18 cellular contexts compared by ENCODE assay signal in the genomic region with DNA sequence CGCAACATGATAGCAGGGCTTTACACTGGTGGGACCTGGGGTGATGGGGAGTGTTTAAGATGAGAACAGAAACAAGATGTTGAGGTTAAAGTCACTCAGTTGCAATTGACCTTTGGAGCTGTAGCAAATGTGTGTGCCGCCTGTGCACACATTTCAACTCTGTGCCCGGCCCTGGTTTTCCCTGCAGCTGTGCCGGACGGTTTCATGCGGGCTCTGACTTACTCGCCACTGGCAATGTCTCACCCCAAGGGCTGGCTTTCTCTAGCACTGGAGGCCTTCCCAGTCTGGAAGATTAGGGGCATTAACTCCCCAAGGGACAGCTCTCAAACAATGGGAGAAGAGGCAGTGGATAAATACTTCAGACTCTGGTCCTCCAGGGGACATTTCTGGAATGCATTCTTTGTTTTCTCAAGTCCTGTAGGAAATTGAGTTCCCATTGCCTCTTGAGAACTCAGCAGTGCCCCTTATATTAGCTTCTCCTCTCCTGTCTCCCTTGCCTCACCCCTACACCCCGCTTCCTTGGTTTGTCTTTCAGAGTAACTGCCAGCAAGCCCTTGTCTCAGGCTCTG.
DNase-seq lines count a peak whose midpoint lies in the region; ATAC-seq, FAIRE-seq and TF ChIP-seq lines count a peak whose summit lies in the region.
"Had no signal": no experiment of that assay in that cellular context is flagged by ENCODE, and none has a peak within 500 bp of the region (broad histone marks: within the 10 kb centered on the region; RNA-seq: fewer than 3 reads in every experiment).

No MANE protein-coding gene starts in this region.

- 8% methylated on average over 7 of the region's 8 CpGs for WGBS in HepG2 (ENCODE audit: low lambda C conversion rate)
- 45% methylated on average over 5 of the region's 8 CpGs for WGBS in right lobe of liver (ENCODE audit: insufficient coverage, low coverage, low lambda C conversion rate, missing lambda C conversion rate)
- 62 to 73% methylated on average over 1 to 8 of the region's 8 CpGs for WGBS in transverse colon (ENCODE audit: low coverage in 1 of 2), 2 donors

- no peak for TF ChIP-seq POLR2A in HepG2 (IDR thresholded peaks at IDR 0.05; ENCODE audit: insufficient read depth in 1 of 2, low read depth in 2 of 2, low read length in 2 of 2)
- no peak for TF ChIP-seq POLR2A in right lobe of liver (IDR thresholded peaks at IDR 0.05)
- no peak for TF ChIP-seq POLR2A in transverse colon (IDR thresholded peaks at IDR 0.05)

- TF ChIP-seq RAD21 in HepG2 (CRISPR knock-in tag; IDR thresholded peaks at IDR 0.05) = no peak

- peaks cover 0 to 8% of the 10 kb centered on the region in 2 experiments; a peak in 2 of 5 replicates for H3K27me3 ChIP-seq in HepG2 (ENCODE audit: control insufficient read depth in 1 of 2, insufficient read depth in 2 of 2, low read length in 2 of 2)
- H3K27me3 ChIP-seq in right lobe of liver = no peaks in the 10 kb centered on the region
- H3K27me3 ChIP-seq in transverse colon = no peaks in the 10 kb centered on the region

- H3K27ac ChIP-seq in HepG2 (ENCODE audit: extremely low read length, insufficient read depth, low read length) (no peak overlapping the region), right lobe of liver (no peak overlapping the region), transverse colon (no peak overlapping the region)
- H3K27ac ChIP-seq: HL-60 had no signal

- H2AFZ ChIP-seq in HepG2 (ENCODE audit: low read length) = no peak overlapping the region

- in situ Hi-C loops in HepG2 (cut with HindIII; ENCODE audit: extremely low pct_ligation_motif_present, low pct_unique_long_range_greater_than_20kb) (no loop called here), transverse colon (cut with MboI; ENCODE audit: low pct_ligation_motif_present in 1 of 4, low pct_unique_long_range_greater_than_20kb in 1 of 4, low sequenced_read_pairs in 3 of 4) (no loop called here)

- no peak for TF ChIP-seq EP300 in HepG2 (IDR thresholded peaks at IDR 0.05; ENCODE audit: low read depth in 2 of 2, low read length in 2 of 2)
- no peak for TF ChIP-seq EP300 in HepG2 (CRISPR knock-in tag; IDR thresholded peaks at IDR 0.05; ENCODE audit: borderline replicate concordance)
- no peak for TF ChIP-seq EP300 in transverse colon (IDR thresholded peaks at IDR 0.05; ENCODE audit: low read depth)

- H3K4me1 ChIP-seq in HepG2 (ENCODE audit: insufficient read depth, low read length) (peaks cover 21% of the 10 kb centered on the region), right lobe of liver (no peaks in the 10 kb centered on the region), transverse colon (no peaks in the 10 kb centered on the region)

- POLR2A ChIA-PET in HepG2 (lab: Yijun Ruan, JAX) (no interaction called here), HEK293T (lab: Yijun Ruan, JAX) (no interaction called here)

- CTCF ChIA-PET in HepG2 (lab: Yijun Ruan, JAX; ENCODE audit: low intra/inter-chr PET ratio, low total read pairs) = no interaction called here
- CTCF ChIA-PET in HEK293T (lab: Yijun Ruan, JAX) = no interaction called here

- no TSS peak for BruUV-seq in HepG2 (replicated peaks; lab: Mats Ljungman, UMichigan)

- TF ChIP-seq CTCF in HepG2 (CRISPR knock-in tag; IDR thresholded peaks at IDR 0.05) (no peak), right lobe of liver (IDR thresholded peaks at IDR 0.05) (no peak), transverse colon (IDR thresholded peaks at IDR 0.05) (no peak)

- H3K9me3 ChIP-seq in HepG2 (ENCODE audit: low read length) (no peaks in the 10 kb centered on the region), right lobe of liver (no peaks in the 10 kb centered on the region), transverse colon (no peaks in the 10 kb centered on the region)

- no peak overlapping the region; the same call in 1 of the 2 replicates for H3K4me2 ChIP-seq in HepG2 (ENCODE audit: low read depth, low read length)

- no peaks in the 10 kb centered on the region for H4K20me1 ChIP-seq in HepG2 (ENCODE audit: insufficient read depth, low read length)

- peak; percentile 85 for ATAC-seq in HepG2
- ATAC-seq in right lobe of liver = no peak
- ATAC-seq in left colon = peak; percentile 83
- no peak for ATAC-seq in HG03039 (IDR thresholded peaks at IDR 0.05; ENCODE audit: unreplicated experiment)
- no peak for ATAC-seq in HG02642 (IDR thresholded peaks at IDR 0.05; ENCODE audit: poor library complexity, unreplicated experiment)
- ATAC-seq: Panc1, Right ventricle myocardium inferior had no signal

- FAIRE-seq in HepG2 (lab: Jason Lieb, UNC) = no peak

- H3K4me3 ChIP-seq in HepG2 (replicated peaks in 1 of 3; ENCODE audit: insufficient read depth in 1 of 3, low read depth in 2 of 3, low read length in 3 of 3) (no peak overlapping the region), right lobe of liver (no peak overlapping the region), transverse colon (no peak overlapping the region)

- no peak overlapping the region for H3K9ac ChIP-seq in HepG2 (ENCODE audit: insufficient read depth, low read depth, low read length)

- no peaks in the 10 kb centered on the region for H3K36me3 ChIP-seq in HepG2 (replicated peaks in 1 of 2; ENCODE audit: control insufficient read depth in 1 of 2, insufficient read depth in 2 of 2, low read length in 2 of 2)
- no peaks in the 10 kb centered on the region for H3K36me3 ChIP-seq in right lobe of liver
- no peaks in the 10 kb centered on the region for H3K36me3 ChIP-seq in transverse colon

- H3K79me2 ChIP-seq in HepG2 (ENCODE audit: insufficient read depth, low read length) = no peaks in the 10 kb centered on the region

- DNase-seq in HepG2 (ENCODE audit: low spot score) (no peak), right lobe of liver (no peak), NCI-H345 treated with DMSO at 0.1 percent for 48 hours (lab: John Stamatoyannopoulos, UW; ENCODE audit: unreplicated experiment) (peak; percentile 47), left colon (peak in 1 of 2 donors; percentile 18), transverse colon (peak; percentile 19), HEK293T (ENCODE audit: extremely low spot score) (no peak)
- DNase-seq: CD4-positive, CD25-positive, alpha-beta regulatory T cell; HFFc6; IMR-90; NCI-H1048; NCI-H1436; NCI-H748 treated with DMSO at 0.1 percent for 48 hours; SW 1271 had no signal

- intact Hi-C loops in HepG2 (cut with micrococcal nuclease; ENCODE audit: unreplicated experiment) = no loop called here
- intact Hi-C loops in right lobe of liver (cut with DNase I) = no loop called here
- intact Hi-C loops in left colon (cut with DNase I, micrococcal nuclease) = no loop called here
- intact Hi-C loops in transverse colon (cut with DNase I; ENCODE audit: low total_unique reads) = no loop called here

TF ChIP-seq in HepG2, 621 proteins besides CTCF, POLR2A, EP300 and RAD21 (continues in another document):
- TF ChIP-seq, protein P1, sequence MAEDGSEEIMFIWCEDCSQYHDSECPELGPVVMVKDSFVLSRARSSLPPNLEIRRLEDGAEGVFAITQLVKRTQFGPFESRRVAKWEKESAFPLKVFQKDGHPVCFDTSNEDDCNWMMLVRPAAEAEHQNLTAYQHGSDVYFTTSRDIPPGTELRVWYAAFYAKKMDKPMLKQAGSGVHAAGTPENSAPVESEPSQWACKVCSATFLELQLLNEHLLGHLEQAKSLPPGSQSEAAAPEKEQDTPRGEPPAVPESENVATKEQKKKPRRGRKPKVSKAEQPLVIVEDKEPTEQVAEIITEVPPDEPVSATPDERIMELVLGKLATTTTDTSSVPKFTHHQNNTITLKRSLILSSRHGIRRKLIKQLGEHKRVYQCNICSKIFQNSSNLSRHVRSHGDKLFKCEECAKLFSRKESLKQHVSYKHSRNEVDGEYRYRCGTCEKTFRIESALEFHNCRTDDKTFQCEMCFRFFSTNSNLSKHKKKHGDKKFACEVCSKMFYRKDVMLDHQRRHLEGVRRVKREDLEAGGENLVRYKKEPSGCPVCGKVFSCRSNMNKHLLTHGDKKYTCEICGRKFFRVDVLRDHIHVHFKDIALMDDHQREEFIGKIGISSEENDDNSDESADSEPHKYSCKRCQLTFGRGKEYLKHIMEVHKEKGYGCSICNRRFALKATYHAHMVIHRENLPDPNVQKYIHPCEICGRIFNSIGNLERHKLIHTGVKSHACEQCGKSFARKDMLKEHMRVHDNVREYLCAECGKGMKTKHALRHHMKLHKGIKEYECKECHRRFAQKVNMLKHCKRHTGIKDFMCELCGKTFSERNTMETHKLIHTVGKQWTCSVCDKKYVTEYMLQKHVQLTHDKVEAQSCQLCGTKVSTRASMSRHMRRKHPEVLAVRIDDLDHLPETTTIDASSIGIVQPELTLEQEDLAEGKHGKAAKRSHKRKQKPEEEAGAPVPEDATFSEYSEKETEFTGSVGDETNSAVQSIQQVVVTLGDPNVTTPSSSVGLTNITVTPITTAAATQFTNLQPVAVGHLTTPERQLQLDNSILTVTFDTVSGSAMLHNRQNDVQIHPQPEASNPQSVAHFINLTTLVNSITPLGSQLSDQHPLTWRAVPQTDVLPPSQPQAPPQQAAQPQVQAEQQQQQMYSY (CRISPR knock-in tag; IDR thresholded peaks at IDR 0.05) = 0 out of 2 replicates have a peak, but pooled peaks have one; percentile 21

TF ChIP-seq in HEK293T, 16 proteins besides CTCF, POLR2A, EP300 and RAD21:
- TF ChIP-seq FOXA1 (IDR thresholded peaks at IDR 0.05) (no peak), HDGF (IDR thresholded peaks at IDR 0.05; ENCODE audit: borderline replicate concordance) (no peak), FOXK2 (IDR thresholded peaks at IDR 0.05) (no peak), L3MBTL2 (conservative IDR thresholded peaks at IDR 0.05) (no peak), SP1 (IDR thresholded peaks at IDR 0.05) (no peak), ELF4 (IDR thresholded peaks at IDR 0.05) (no peak), NFRKB (IDR thresholded peaks at IDR 0.05) (no peak), ZNF384 (IDR thresholded peaks at IDR 0.05) (no peak), CTBP1 (IDR thresholded peaks at IDR 0.05; ENCODE audit: borderline replicate concordance) (no peak), BHLHE40 (IDR thresholded peaks at IDR 0.05; ENCODE audit: borderline replicate concordance) (no peak), TARDBP (IDR thresholded peaks at IDR 0.05) (no peak), ARNT (IDR thresholded peaks at IDR 0.05) (no peak), FOXM1 (IDR thresholded peaks at IDR 0.05; ENCODE audit: borderline replicate concordance) (no peak), LEF1 (IDR thresholded peaks at IDR 0.05; ENCODE audit: borderline replicate concordance) (no peak), SUZ12 (IDR thresholded peaks at IDR 0.05) (no peak)
- TF ChIP-seq, protein P2, sequence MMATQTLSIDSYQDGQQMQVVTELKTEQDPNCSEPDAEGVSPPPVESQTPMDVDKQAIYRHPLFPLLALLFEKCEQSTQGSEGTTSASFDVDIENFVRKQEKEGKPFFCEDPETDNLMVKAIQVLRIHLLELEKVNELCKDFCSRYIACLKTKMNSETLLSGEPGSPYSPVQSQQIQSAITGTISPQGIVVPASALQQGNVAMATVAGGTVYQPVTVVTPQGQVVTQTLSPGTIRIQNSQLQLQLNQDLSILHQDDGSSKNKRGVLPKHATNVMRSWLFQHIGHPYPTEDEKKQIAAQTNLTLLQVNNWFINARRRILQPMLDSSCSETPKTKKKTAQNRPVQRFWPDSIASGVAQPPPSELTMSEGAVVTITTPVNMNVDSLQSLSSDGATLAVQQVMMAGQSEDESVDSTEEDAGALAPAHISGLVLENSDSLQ (IDR thresholded peaks at IDR 0.05) = no peak

Comparison
In these comparisons a context has a peak if more than half of its experiments do, and no peak if none do; other contexts are left out.
1. ATAC-seq: peak in HepG2 (single experiment) and left colon (single experiment); none in right lobe of liver (0 of 4), HG03039 (single experiment) and HG02642 (single experiment).
2. DNase-seq: peak in NCI-H345 treated with DMSO at 0.1 percent for 48 hours (single experiment) and transverse colon (single experiment); none in HepG2 (single experiment), right lobe of liver (0 of 3) and HEK293T (single experiment).